31 cellular contexts compared by ENCODE assay signal in the genomic region with DNA sequence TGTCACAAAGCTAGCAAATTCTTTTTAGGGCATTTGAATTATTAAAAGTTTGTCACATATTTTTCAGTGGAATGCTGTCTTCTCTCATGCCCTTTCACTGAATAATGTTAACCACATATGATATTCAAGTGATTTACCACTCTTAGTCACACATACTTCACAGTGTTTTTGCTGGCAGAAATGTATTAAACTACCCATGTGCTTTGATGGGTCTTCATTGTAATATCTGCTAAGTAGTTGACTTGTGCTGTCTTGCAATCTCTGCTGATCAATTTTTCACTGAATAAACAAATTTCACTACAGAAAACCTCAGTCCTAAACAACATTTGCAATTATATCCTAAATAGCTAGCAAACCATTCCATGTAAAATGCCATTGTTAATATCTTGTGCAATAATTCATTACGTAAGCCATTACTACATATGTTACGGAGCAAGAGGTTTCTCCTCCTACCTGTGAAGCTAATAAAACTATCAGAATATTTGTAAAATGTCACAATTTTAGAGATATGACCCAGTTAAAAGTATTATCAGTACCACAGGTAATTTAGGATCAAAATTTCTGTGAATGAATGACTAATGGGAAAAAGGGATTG.
DNase-seq lines count a peak whose midpoint lies in the region; ATAC-seq and TF ChIP-seq lines count a peak whose summit lies in the region.
"Had no signal": no experiment of that assay in that cellular context is flagged by ENCODE, and none has a peak within 500 bp of the region (broad histone marks: within the 10 kb centered on the region; RNA-seq: fewer than 3 reads in every experiment).

No MANE protein-coding gene starts in this region.

- H3K4me1 Mint-ChIP-seq in activated CD4-positive, alpha-beta T cell treated with anti-CD3 and anti-CD28 coated beads, Interleukin-2, amount 10 ng/mL, durations not matched to agents 24 days and 14 days, result no peaks in the 10 kb centered on the region
- H3K4me1 Mint-ChIP-seq: activated CD8-positive, alpha-beta memory T cell treated with anti-CD3 and anti-CD28 coated beads, Interleukin-2, amount 10 ng/mL, durations not matched to agents 7 days and 5 days; activated naive CD8-positive, alpha-beta T cell treated with anti-CD3 and anti-CD28 coated beads, Interleukin-2, amount 10 ng/mL, durations not matched to agents 7 days and 5 days; B cell; brain; CD4-positive, alpha-beta memory T cell; T-helper 17 cell had no signal

- no peak overlapping the region for H3K27ac Mint-ChIP-seq in activated CD4-positive, alpha-beta T cell treated with anti-CD3 and anti-CD28 coated beads, Interleukin-2, amount 10 ng/mL, durations not matched to agents 24 days and 14 days
- H3K27ac Mint-ChIP-seq: activated CD8-positive, alpha-beta memory T cell treated with anti-CD3 and anti-CD28 coated beads, Interleukin-2, amount 10 ng/mL, durations not matched to agents 7 days and 5 days; activated naive CD8-positive, alpha-beta T cell treated with anti-CD3 and anti-CD28 coated beads, Interleukin-2, amount 10 ng/mL, durations not matched to agents 7 days and 5 days; B cell; brain; CD4-positive, alpha-beta memory T cell; natural killer cell treated with Interleukin-12 subunit alpha and Interleukin-12 subunit beta and Interleukin-15 and Interleukin-18, amount 100 ng/mL, for 72 hours; T-helper 17 cell had no signal

- intact Hi-C loops in activated CD4-positive, alpha-beta T cell treated with anti-CD3 and anti-CD28 coated beads, Interleukin-2, amount 10 ng/mL, durations not matched to agents 24 days and 14 days (cut with micrococcal nuclease), result no loop called here
- intact Hi-C loops in cardiac septum (cut with DNase I), result no loop called here

- TF ChIP-seq CTCF in AG10803 (conservative IDR thresholded peaks at IDR 0.05; ENCODE audit: low read length), result no peak
- TF ChIP-seq CTCF in cardiac fibroblast (IDR thresholded peaks at IDR 0.05; ENCODE audit: low read depth, low read length), result no peak

- H3K4me3 ChIP-seq in AG10803 (ENCODE audit: low read length), result no peak overlapping the region
- H3K4me3 ChIP-seq in cardiac fibroblast (replicated peaks in 1 of 2; ENCODE audit: low read depth in 2 of 2, low read length in 2 of 2), result no peak overlapping the region
- H3K4me3 ChIP-seq: A549, heart right ventricle, lower lobe of right lung, smooth muscle cell, upper lobe of right lung had no signal

- H3K27me3 Mint-ChIP-seq in activated CD4-positive, alpha-beta T cell treated with anti-CD3 and anti-CD28 coated beads, Interleukin-2, amount 10 ng/mL, durations not matched to agents 24 days and 14 days, result no peaks in the 10 kb centered on the region
- H3K27me3 Mint-ChIP-seq: activated CD8-positive, alpha-beta memory T cell treated with anti-CD3 and anti-CD28 coated beads, Interleukin-2, amount 10 ng/mL, durations not matched to agents 7 days and 5 days; activated naive CD8-positive, alpha-beta T cell treated with anti-CD3 and anti-CD28 coated beads, Interleukin-2, amount 10 ng/mL, durations not matched to agents 7 days and 5 days; B cell; brain; CD4-positive, alpha-beta memory T cell; natural killer cell treated with Interleukin-12 subunit alpha and Interleukin-12 subunit beta and Interleukin-15 and Interleukin-18, amount 100 ng/mL, for 72 hours; T-helper 17 cell had no signal

- H3K36me3 Mint-ChIP-seq in activated CD4-positive, alpha-beta T cell treated with anti-CD3 and anti-CD28 coated beads, Interleukin-2, amount 10 ng/mL, durations not matched to agents 24 days and 14 days (ENCODE audit: low read depth), result no peaks in the 10 kb centered on the region
- H3K36me3 Mint-ChIP-seq: activated CD8-positive, alpha-beta memory T cell treated with anti-CD3 and anti-CD28 coated beads, Interleukin-2, amount 10 ng/mL, durations not matched to agents 7 days and 5 days; activated naive CD8-positive, alpha-beta T cell treated with anti-CD3 and anti-CD28 coated beads, Interleukin-2, amount 10 ng/mL, durations not matched to agents 7 days and 5 days; brain; CD4-positive, alpha-beta memory T cell; natural killer cell treated with Interleukin-12 subunit alpha and Interleukin-12 subunit beta and Interleukin-15 and Interleukin-18, amount 100 ng/mL, for 72 hours had no signal

- peak; percentile 22 for DNase-seq in AG10803 (ENCODE audit: low read depth)
- DNase-seq in HT1080 (ENCODE audit: low read depth), result peak; percentile 8
- peak; percentile 14 to 58 for DNase-seq in cardiac fibroblast (ENCODE audit: low read depth in 2 of 2)
- peak; percentile 27 for DNase-seq in myocyte (ENCODE audit: low read depth)
- DNase-seq in NCI-H748 (lab: John Stamatoyannopoulos, UW; ENCODE audit: unreplicated experiment), result no peak
- no peak for DNase-seq in activated CD4-positive, alpha-beta T cell treated with anti-CD3 and anti-CD28 coated beads, Interleukin-2, amount 10 ng/mL, durations not matched to agents 24 days and 14 days
- DNase-seq in cardiac septum (ENCODE audit: low spot score), result no peak
- DNase-seq: activated CD4-positive, alpha-beta T cell treated with anti-CD3 and anti-CD28 coated beads, Interleukin-2, amount 50 U/mL, for 4 hours; activated CD4-positive, CD25-positive, alpha-beta regulatory T cell; activated CD8-positive, alpha-beta memory T cell treated with anti-CD3 and anti-CD28 coated beads, Interleukin-2, amount 10 ng/mL, durations not matched to agents 7 days and 5 days; activated gamma-delta T cell treated with Interleukin-2 at 50 U/mL for 16 hours; activated naive CD8-positive, alpha-beta T cell treated with anti-CD3 and anti-CD28 coated beads, Interleukin-2, amount 10 ng/mL, durations not matched to agents 7 days and 5 days; activated T-cell treated with anti-CD3 and anti-CD28 coated beads, Interleukin-2, amount 50 U/mL, for 4 hours; CD4-positive, alpha-beta memory T cell; effector CD4-positive, alpha-beta T cell; heart right ventricle; lower lobe of right lung; NCI-H146; NCI-H226; NCI-H748 treated with DMSO at 0.1 percent for 48 hours; stimulated activated naive CD4-positive, alpha-beta T cell; T-helper 17 cell; upper lobe of right lung had no signal

- no peaks in the 10 kb centered on the region for H3K9me3 Mint-ChIP-seq in activated CD4-positive, alpha-beta T cell treated with anti-CD3 and anti-CD28 coated beads, Interleukin-2, amount 10 ng/mL, durations not matched to agents 24 days and 14 days
- H3K9me3 Mint-ChIP-seq: activated naive CD8-positive, alpha-beta T cell treated with anti-CD3 and anti-CD28 coated beads, Interleukin-2, amount 10 ng/mL, durations not matched to agents 7 days and 5 days; brain had no signal

- ATAC-seq in GM18867 (IDR thresholded peaks at IDR 0.05; ENCODE audit: unreplicated experiment), result no peak
- ATAC-seq: A549; activated CD8-positive, alpha-beta memory T cell treated with anti-CD3 and anti-CD28 coated beads, Interleukin-2, amount 10 ng/mL, durations not matched to agents 7 days and 5 days; activated T-cell treated with anti-CD3 and anti-CD28 coated beads, Interleukin-2, amount 50 U/mL, for 4 hours; heart right ventricle; lower lobe of right lung; natural killer cell treated with Interleukin-12 subunit alpha and Interleukin-12 subunit beta and Interleukin-15 and Interleukin-18, amount 100 ng/mL, for 72 hours; Right ventricle myocardium inferior; SK-N-SH treated with all-trans-retinoic acid at 6 μM for 48 hours; T-helper 17 cell; upper lobe of right lung had no signal

- H3K4me3 Mint-ChIP-seq in activated CD4-positive, alpha-beta T cell treated with anti-CD3 and anti-CD28 coated beads, Interleukin-2, amount 10 ng/mL, durations not matched to agents 24 days and 14 days, result no peak overlapping the region
- H3K4me3 Mint-ChIP-seq: activated CD8-positive, alpha-beta memory T cell treated with anti-CD3 and anti-CD28 coated beads, Interleukin-2, amount 10 ng/mL, durations not matched to agents 7 days and 5 days; activated naive CD8-positive, alpha-beta T cell treated with anti-CD3 and anti-CD28 coated beads, Interleukin-2, amount 10 ng/mL, durations not matched to agents 7 days and 5 days; activated T-cell treated with anti-CD3 and anti-CD28 coated beads, Interleukin-2, amount 50 U/mL, for 4 hours; B cell; brain; CD4-positive, alpha-beta memory T cell; natural killer cell treated with Interleukin-12 subunit alpha and Interleukin-12 subunit beta and Interleukin-15 and Interleukin-18, amount 100 ng/mL, for 72 hours; T-helper 17 cell had no signal

Comparison
In these comparisons a context has a peak if more than half of its experiments do, and no peak if none do; other contexts are left out.
1. DNase-seq: peak in AG10803 (single experiment), HT1080 (single experiment), cardiac fibroblast (2 of 2) and myocyte (single experiment); none in NCI-H748 (single experiment), activated CD4-positive, alpha-beta T cell treated with anti-CD3 and anti-CD28 coated beads, Interleukin-2, amount 10 ng/mL, durations not matched to agents 24 days and 14 days (single experiment) and cardiac septum (single experiment).